In the genomic region with DNA sequence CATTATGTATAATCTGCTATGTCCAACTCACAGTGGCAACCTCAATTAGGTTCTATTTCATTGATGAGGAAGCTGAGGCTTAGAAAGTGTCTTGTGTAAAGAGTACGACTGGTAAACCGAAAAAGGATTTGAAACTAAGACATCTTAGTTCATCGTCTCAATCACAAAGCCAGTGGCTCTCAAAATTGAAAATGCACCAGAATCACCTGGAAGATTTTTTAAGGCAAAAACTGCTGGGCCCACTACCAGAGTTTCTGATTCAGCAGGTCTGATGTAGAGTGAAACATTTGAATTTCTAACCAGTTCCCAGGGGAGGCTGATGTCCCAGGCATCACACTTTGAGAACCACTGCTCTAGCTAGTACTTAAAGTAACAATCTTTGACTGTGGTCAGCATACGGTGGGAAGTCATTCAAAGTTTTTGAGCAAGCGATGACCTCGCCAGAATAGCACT, we compare ENCODE assay signal across 17 cellular contexts. TPM values are rescaled to one million over a fixed set of nuclear protein-coding genes. Genes with fewer than 3 reads are reported as not detected.
A peak's percentile ranks its signal among the peaks of the same experiment; 100 is the strongest.
DNase-seq lines count a peak whose midpoint lies in the region; ATAC-seq and TF ChIP-seq lines count a peak whose summit lies in the region.
"Had no signal": no experiment of that assay in that cellular context is flagged by ENCODE, and none has a peak within 500 bp of the region (broad histone marks: within the 10 kb centered on the region; RNA-seq: fewer than 3 reads in every experiment).

No MANE protein-coding gene starts in this region.

- no peaks in the 10 kb centered on the region for H3K79me2 ChIP-seq in osteoblast (ENCODE audit: insufficient read depth, low read length)

- TF ChIP-seq CTCF in GM12865 (IDR thresholded peaks at IDR 0.05; ENCODE audit: insufficient read depth, low read depth, low read length, missing control alignments), result no peak
- no peak for TF ChIP-seq CTCF in osteoblast (IDR thresholded peaks at IDR 0.05; ENCODE audit: extremely low read depth, low read depth, low read length)
- TF ChIP-seq CTCF in testis (IDR thresholded peaks at IDR 0.05), result no peak
- TF ChIP-seq CTCF in glutamatergic neuron (IDR thresholded peaks at IDR 0.05; ENCODE audit: partially characterized antibody, unreplicated experiment), result no peak

- peaks cover 1% of the 10 kb centered on the region for H3K27me3 Mint-ChIP-seq in glutamatergic neuron (ENCODE audit: unreplicated experiment)

- 77 to 92% methylated on average over 6 of the region's 6 CpGs for WGBS in testis, 2 donors

- no peaks in the 10 kb centered on the region for H4K20me1 ChIP-seq in osteoblast (ENCODE audit: insufficient read depth, low read length)

- peaks cover 4% of the 10 kb centered on the region for H3K9me3 Mint-ChIP-seq in glutamatergic neuron (ENCODE audit: unreplicated experiment)

- DNase-seq in GM12865 (ENCODE audit: low read depth) (peak; percentile 61), DMS153 treated with DMSO at 0.1 percent for 48 hours (lab: John Stamatoyannopoulos, UW; ENCODE audit: unreplicated experiment) (no peak), osteoblast (ENCODE audit: insufficient read length, low spot score, missing footprints) (no peak), testis (no peak), glutamatergic neuron (no peak)
- DNase-seq: activated gamma-delta T cell treated with Interleukin-2 at 50 U/mL for 16 hours, caudate nucleus, DMS153, NCI-H1417 treated with DMSO at 0.1 percent for 48 hours, NCI-H748 treated with DMSO at 0.1 percent for 48 hours, SIG-M5 had no signal

- H3K27ac Mint-ChIP-seq in glutamatergic neuron (ENCODE audit: unreplicated experiment), result no peak overlapping the region

- no peaks in the 10 kb centered on the region for H3K4me1 ChIP-seq in osteoblast (ENCODE audit: insufficient read depth, low read length)
- H3K4me1 ChIP-seq in testis, result no peaks in the 10 kb centered on the region

- H3K36me3 ChIP-seq in osteoblast (ENCODE audit: insufficient read depth, low read length), result no peaks in the 10 kb centered on the region
- H3K36me3 ChIP-seq in testis (ENCODE audit: low read depth, missing control alignments), result no peaks in the 10 kb centered on the region

- H3K27me3 ChIP-seq in osteoblast (ENCODE audit: insufficient read depth, low read length) (no peaks in the 10 kb centered on the region), testis (no peaks in the 10 kb centered on the region)

- H3K36me3 Mint-ChIP-seq in glutamatergic neuron (ENCODE audit: unreplicated experiment), result peaks cover 4% of the 10 kb centered on the region

- peak; percentile 82 for ATAC-seq in GM19328 (IDR thresholded peaks at IDR 0.05; ENCODE audit: unreplicated experiment)
- peak; percentile 52 for ATAC-seq in HG02588 (IDR thresholded peaks at IDR 0.05; ENCODE audit: unreplicated experiment)
- peak; percentile 76 for ATAC-seq in HG03354 (IDR thresholded peaks at IDR 0.05; ENCODE audit: poor library complexity, severe bottlenecking, unreplicated experiment)

- no peak overlapping the region for H3K4me3 Mint-ChIP-seq in glutamatergic neuron (ENCODE audit: unreplicated experiment)

- H3K9me3 ChIP-seq in osteoblast (ENCODE audit: low read depth, low read length) (no peaks in the 10 kb centered on the region), testis (no peaks in the 10 kb centered on the region)

- H3K4me2 ChIP-seq in osteoblast (ENCODE audit: insufficient read depth, low read length), result no peak overlapping the region

- no peak overlapping the region for H2AFZ ChIP-seq in osteoblast (ENCODE audit: low read length)

- intact Hi-C loops in testis (cut with DNase I; ENCODE audit: low total_unique reads), result no loop called here

- no peak for TF ChIP-seq POLR2A in testis (IDR thresholded peaks at IDR 0.05)

- peaks cover 13% of the 10 kb centered on the region for H3K4me1 Mint-ChIP-seq in glutamatergic neuron (ENCODE audit: low read depth, unreplicated experiment)

- H3K27ac ChIP-seq in osteoblast (ENCODE audit: low read depth, low read length) (no peak overlapping the region), testis (no peak overlapping the region)

- H3K4me3 ChIP-seq in GM12865 (ENCODE audit: low read depth, low read length) (no peak overlapping the region), osteoblast (ENCODE audit: insufficient read depth, low read length) (no peak overlapping the region), testis (no peak overlapping the region)

RNA-seq across cellular contexts. Expression of gene LRRC53, which starts 5.2 kb away (rescaled TPM):
- total RNA-seq in osteoblast (not detected in 2 replicates), testis (under 1 TPM in 1 of 2 donors, not detected in 1; 0.08 TPM), glutamatergic neuron (ENCODE audit: unreplicated experiment) (0.42 TPM)
- not detected for polyA plus RNA-seq in testis (ENCODE audit: insufficient read depth, low read depth, low replicate concordance)
- total RNA-seq: A673, subcutaneous adipose tissue had no signal
- polyA plus RNA-seq: esophagus had no signal
